ENCODE assay signal across 1 cellular context in genomic region chr14:100740196-100740825, GRCh38.
TF ChIP-seq lines count a peak whose summit lies in the region.

No MANE protein-coding gene starts in this region.

TF ChIP-seq in HepG2, 621 proteins besides CTCF, POLR2A, EP300 and RAD21:
- TF ChIP-seq MNT (IDR thresholded peaks at IDR 0.05) (no peak), ZNF687 (CRISPR knock-in tag; IDR thresholded peaks at IDR 0.05) (0 out of 2 replicates have a peak, but pooled peaks have one; percentile 15)
